21 cellular contexts compared by ENCODE assay signal in genomic region chr2:18253686-18254197, GRCh38.
"Had no signal": no experiment of that assay in that cellular context is flagged by ENCODE, and none has a peak within 500 bp of the region (broad histone marks: within the 10 kb centered on the region; RNA-seq: fewer than 3 reads in every experiment).

No MANE protein-coding gene starts in this region.

- H3K27ac Mint-ChIP-seq: naive thymus-derived CD8-positive, alpha-beta T cell; nephron progenitor cell; stimulated activated naive CD8-positive, alpha-beta T cell treated with anti-CD3 and anti-CD28 coated beads, Interleukin-15, amount 100 ng/mL, for 72 hours had no signal

- H3K4me3 Mint-ChIP-seq: naive thymus-derived CD8-positive, alpha-beta T cell; nephron progenitor cell; stimulated activated naive CD8-positive, alpha-beta T cell treated with anti-CD3 and anti-CD28 coated beads, Interleukin-15, amount 100 ng/mL, for 72 hours had no signal

- H3K27ac ChIP-seq: dorsolateral prefrontal cortex, left lung, pancreas, right atrium auricular region, suprapubic skin, transverse colon had no signal

- H3K4me3 ChIP-seq: dorsolateral prefrontal cortex, left lung, pancreas, right atrium auricular region, smooth muscle cell, suprapubic skin, transverse colon had no signal

- H3K4me1 Mint-ChIP-seq: naive thymus-derived CD8-positive, alpha-beta T cell; stimulated activated naive CD8-positive, alpha-beta T cell treated with anti-CD3 and anti-CD28 coated beads, Interleukin-15, amount 100 ng/mL, for 72 hours had no signal

- DNase-seq: dorsolateral prefrontal cortex; effector CD4-positive, alpha-beta T cell; hypothalamus; left cardiac atrium; left lung; mesenchymal stem cell; naive thymus-derived CD8-positive, alpha-beta T cell; nephron progenitor cell; occipital lobe; stimulated activated CD4-positive, alpha-beta T cell treated with anti-CD3 and anti-CD28 coated beads, Interleukin-12 subunit alpha, Interleukin-12 subunit beta, amount 100 ng/mL, for 4 hours; stimulated activated CD4-positive, alpha-beta T cell treated with anti-CD3 and anti-CD28 coated beads, Interleukin-1b, Interleukin-23, amount 100 ng/mL, for 48 hours; stimulated activated CD4-positive, alpha-beta T cell treated with anti-CD3 and anti-CD28 coated beads, Interleukin-4, amount 100 ng/mL, for 1 hour; stimulated activated CD8-positive, alpha-beta memory T cell treated with anti-CD3 and anti-CD28 coated beads, Interleukin-4, amount 100 ng/mL, for 48 hours; stimulated activated naive CD4-positive, alpha-beta T cell; stimulated activated naive CD8-positive, alpha-beta T cell treated with anti-CD3 and anti-CD28 coated beads, Interleukin-15, amount 100 ng/mL, for 72 hours; transverse colon had no signal

- H3K27me3 Mint-ChIP-seq: stimulated activated naive CD8-positive, alpha-beta T cell treated with anti-CD3 and anti-CD28 coated beads, Interleukin-15, amount 100 ng/mL, for 72 hours had no signal

- H3K36me3 ChIP-seq: left lung, pancreas, right atrium auricular region, suprapubic skin, transverse colon had no signal

- H3K4me2 ChIP-seq: smooth muscle cell had no signal

- H3K36me3 Mint-ChIP-seq: naive thymus-derived CD8-positive, alpha-beta T cell had no signal

- H3K27me3 ChIP-seq: dorsolateral prefrontal cortex, left lung, pancreas, right atrium auricular region, suprapubic skin, transverse colon had no signal

- ATAC-seq: left cardiac atrium; left lung; naive thymus-derived CD8-positive, alpha-beta T cell; pancreas; sciatic nerve; stimulated activated naive CD8-positive, alpha-beta T cell treated with anti-CD3 and anti-CD28 coated beads, Interleukin-15, amount 100 ng/mL, for 72 hours had no signal

- H3K4me1 ChIP-seq: left lung, pancreas, right atrium auricular region, suprapubic skin, transverse colon had no signal

- H3K9me3 ChIP-seq: pancreas, suprapubic skin, transverse colon had no signal
